ENCODE assay signal across 8 cellular contexts in genomic region chr12:69900720-69901131, GRCh38.
DNase-seq lines count a peak whose midpoint lies in the region; ATAC-seq and TF ChIP-seq lines count a peak whose summit lies in the region.

No MANE protein-coding gene starts in this region.

- H3K14ac ChIP-seq in trophoblast cell (ENCODE audit: low read length) = no peak overlapping the region

- H3K4ac ChIP-seq in trophoblast cell (ENCODE audit: low read depth, low read length) = no peak overlapping the region

- H3K4me1 ChIP-seq in Peyer's patch = no peaks in the 10 kb centered on the region
- H3K4me1 ChIP-seq in foreskin keratinocyte = peaks cover 11% of the 10 kb centered on the region
- peaks cover 13 to 15% of the 10 kb centered on the region in 2 experiments for H3K4me1 ChIP-seq in trophoblast cell (ENCODE audit: control insufficient read depth in 1 of 2, insufficient read depth in 2 of 2, low read length in 2 of 2)

- no peaks in the 10 kb centered on the region for H3K36me3 Mint-ChIP-seq in activated T-helper 1 cell treated with anti-CD3 and anti-CD28 coated beads, Interleukin-12 subunit alpha, Interleukin-12 subunit beta, Interleukin-2, Interleukin-4 antibody, amounts not matched to agents 30 ng/mL and 10 ng/mL and 1 ng/mL, durations not matched to agents 14 hours and 24 hours and 36 hours (ENCODE audit: low read depth)

- H3K4me3 ChIP-seq in Peyer's patch = no peak overlapping the region
- no peak overlapping the region for H3K4me3 ChIP-seq in trophoblast cell (ENCODE audit: low read depth, low read length)

- H3K9me3 ChIP-seq in Peyer's patch = no peaks in the 10 kb centered on the region
- no peaks in the 10 kb centered on the region for H3K9me3 ChIP-seq in trophoblast cell (ENCODE audit: insufficient read depth, low read depth, low read length)

- H3K18ac ChIP-seq in trophoblast cell (ENCODE audit: low read length) = no peak overlapping the region

- H3K79me2 ChIP-seq in trophoblast cell (ENCODE audit: control insufficient read depth, insufficient read depth, low read length, poor library complexity) = no peaks in the 10 kb centered on the region

- H3K9ac ChIP-seq in trophoblast cell (ENCODE audit: low read length) = no peak overlapping the region

- H3K23ac ChIP-seq in trophoblast cell (ENCODE audit: low read length) = no peak overlapping the region

- no peak overlapping the region for H3K4me3 Mint-ChIP-seq in activated T-helper 1 cell treated with anti-CD3 and anti-CD28 coated beads, Interleukin-12 subunit alpha, Interleukin-12 subunit beta, Interleukin-2, Interleukin-4 antibody, amounts not matched to agents 30 ng/mL and 10 ng/mL and 1 ng/mL, durations not matched to agents 14 hours and 24 hours and 36 hours

- H2BK12ac ChIP-seq in trophoblast cell (ENCODE audit: low read length) = no peak overlapping the region

- no peak for TF ChIP-seq POLR2A in Peyer's patch (IDR thresholded peaks at IDR 0.05)

- no peak overlapping the region for H3K27ac Mint-ChIP-seq in activated T-helper 1 cell treated with anti-CD3 and anti-CD28 coated beads, Interleukin-12 subunit alpha, Interleukin-12 subunit beta, Interleukin-2, Interleukin-4 antibody, amounts not matched to agents 30 ng/mL and 10 ng/mL and 1 ng/mL, durations not matched to agents 14 hours and 24 hours and 36 hours

- no peak overlapping the region for H3K4me2 ChIP-seq in trophoblast cell (ENCODE audit: low read length)

- H3K27me3 Mint-ChIP-seq in activated T-helper 1 cell treated with anti-CD3 and anti-CD28 coated beads, Interleukin-12 subunit alpha, Interleukin-12 subunit beta, Interleukin-2, Interleukin-4 antibody, amounts not matched to agents 30 ng/mL and 10 ng/mL and 1 ng/mL, durations not matched to agents 14 hours and 24 hours and 36 hours (ENCODE audit: insufficient read depth) = peaks cover 2% of the 10 kb centered on the region

- no peak overlapping the region for H2AFZ ChIP-seq in trophoblast cell (ENCODE audit: insufficient read depth, low read length, poor library complexity)

- no peak overlapping the region for H4K12ac ChIP-seq in trophoblast cell (ENCODE audit: low read depth, low read length)

- no peak overlapping the region for H4K8ac ChIP-seq in trophoblast cell (ENCODE audit: low read depth, low read length)

- H3K9me3 Mint-ChIP-seq in activated T-helper 1 cell treated with anti-CD3 and anti-CD28 coated beads, Interleukin-12 subunit alpha, Interleukin-12 subunit beta, Interleukin-2, Interleukin-4 antibody, amounts not matched to agents 30 ng/mL and 10 ng/mL and 1 ng/mL, durations not matched to agents 14 hours and 24 hours and 36 hours = no peaks in the 10 kb centered on the region

- DNase-seq in DMS53 (lab: John Stamatoyannopoulos, UW) = peak; percentile 93
- peak in 2 of 3 donors; percentile 64 to 85 for DNase-seq in Peyer's patch
- peak; percentile 29 for DNase-seq in activated T-helper 1 cell treated with anti-CD3 and anti-CD28 coated beads, Interleukin-12 subunit alpha, Interleukin-12 subunit beta, Interleukin-2, Interleukin-4 antibody, amounts not matched to agents 30 ng/mL and 10 ng/mL and 1 ng/mL, durations not matched to agents 14 hours and 24 hours and 36 hours (ENCODE audit: low spot score)
- DNase-seq in foreskin keratinocyte = peak in 1 of 2 donors; percentile 73
- peak; percentile 86 to 99 for DNase-seq in trophoblast cell
- peak; percentile 84 for DNase-seq in ureter (ENCODE audit: low spot score)

- TF ChIP-seq CTCF in LNCAP (IDR thresholded peaks at IDR 0.05) = peak; percentile 76
- TF ChIP-seq CTCF in Peyer's patch (IDR thresholded peaks at IDR 0.05) = peak; percentile 44 to 90 (median 82)
- peak; percentile 90 for TF ChIP-seq CTCF in foreskin keratinocyte (conservative IDR thresholded peaks at IDR 0.05)

- H3K27ac ChIP-seq in Peyer's patch (no peak overlapping the region), foreskin keratinocyte (no peak overlapping the region), trophoblast cell (ENCODE audit: low read depth, low read length) (no peak overlapping the region)

- WGBS in trophoblast cell (ENCODE audit: extremely low coverage, insufficient coverage, insufficient read length) = no CpG with 5 or more reads among the region's 4 CpGs

- H3K79me1 ChIP-seq in trophoblast cell (ENCODE audit: low read length) = peaks cover 8% of the 10 kb centered on the region

- H2AK5ac ChIP-seq in trophoblast cell (ENCODE audit: low read length) = no peak overlapping the region

- peak; percentile 71 for ATAC-seq in GM21576 (IDR thresholded peaks at IDR 0.05; ENCODE audit: unreplicated experiment)
- ATAC-seq in foreskin keratinocyte = peak; percentile 60

- H2BK5ac ChIP-seq in trophoblast cell (ENCODE audit: low read depth, low read length, poor library complexity) = no peak overlapping the region

- no peak overlapping the region for H2BK120ac ChIP-seq in trophoblast cell (ENCODE audit: insufficient read depth, low read length, poor library complexity)

- H3K36me3 ChIP-seq in Peyer's patch = peaks cover 0 to 33% (median 0%) of the 10 kb centered on the region in 3 donors
- no peaks in the 10 kb centered on the region for H3K36me3 ChIP-seq in trophoblast cell (ENCODE audit: control insufficient read depth in 1 of 2, insufficient read depth in 2 of 2, low read length in 2 of 2)

- H3K27me3 ChIP-seq in Peyer's patch (no peaks in the 10 kb centered on the region), foreskin keratinocyte (no peaks in the 10 kb centered on the region), trophoblast cell (ENCODE audit: insufficient read depth, low read length) (no peaks in the 10 kb centered on the region)

- intact Hi-C loops in activated T-helper 1 cell treated with anti-CD3 and anti-CD28 coated beads, Interleukin-12 subunit alpha, Interleukin-12 subunit beta, Interleukin-2, Interleukin-4 antibody, amounts not matched to agents 30 ng/mL and 10 ng/mL and 1 ng/mL, durations not matched to agents 14 hours and 24 hours and 36 hours (cut with micrococcal nuclease) = loop anchor here (1.0 to 2.0 kb wide), 3 partner anchors 677 to 830 kb away; no protein-coding TSS in a partner anchor

- H3K4me1 Mint-ChIP-seq in activated T-helper 1 cell treated with anti-CD3 and anti-CD28 coated beads, Interleukin-12 subunit alpha, Interleukin-12 subunit beta, Interleukin-2, Interleukin-4 antibody, amounts not matched to agents 30 ng/mL and 10 ng/mL and 1 ng/mL, durations not matched to agents 14 hours and 24 hours and 36 hours (ENCODE audit: low read depth) = no peaks in the 10 kb centered on the region

- H4K91ac ChIP-seq in trophoblast cell (ENCODE audit: low read depth, low read length) = no peak overlapping the region
